ENCODE assay signal across 32 cellular contexts in genomic region chr5:22504411-22504810, GRCh38.
"Had no signal": no experiment of that assay in that cellular context is flagged by ENCODE, and none has a peak within 500 bp of the region (broad histone marks: within the 10 kb centered on the region; RNA-seq: fewer than 3 reads in every experiment).

No MANE protein-coding gene starts in this region.

- H3K4me1 Mint-ChIP-seq: immature natural killer cell; memory B cell; naive B cell; stimulated activated naive CD8-positive, alpha-beta T cell treated with anti-CD3 and anti-CD28 coated beads, Interleukin-15, amount 100 ng/mL, for 72 hours had no signal

- H3K9me3 ChIP-seq: esophagus muscularis mucosa, gastroesophageal sphincter, heart left ventricle, mucosa of descending colon, prostate gland, right atrium auricular region, suprapubic skin, transverse colon, upper lobe of right lung, uterus had no signal

- H3K4me2 ChIP-seq: smooth muscle cell had no signal

- H3K27ac ChIP-seq: dorsolateral prefrontal cortex, esophagus muscularis mucosa, foreskin keratinocyte, gastroesophageal sphincter, heart left ventricle, prostate gland, right atrium auricular region, suprapubic skin, transverse colon, upper lobe of right lung, uterus had no signal

- H3K36me3 ChIP-seq: esophagus muscularis mucosa, gastroesophageal sphincter, heart left ventricle, prostate gland, right atrium auricular region, suprapubic skin, transverse colon, upper lobe of right lung, uterus had no signal

- ATAC-seq: foreskin keratinocyte; gastroesophageal sphincter; heart left ventricle; left colon; mucosa of descending colon; natural killer cell treated with Interleukin-12 subunit alpha and Interleukin-12 subunit beta and Interleukin-15 and Interleukin-18, amount 100 ng/mL, for 72 hours; sciatic nerve; stimulated activated naive CD8-positive, alpha-beta T cell treated with anti-CD3 and anti-CD28 coated beads, Interleukin-15, amount 100 ng/mL, for 72 hours; upper lobe of right lung had no signal

- H3K27me3 Mint-ChIP-seq: memory B cell; naive B cell; natural killer cell treated with Interleukin-12 subunit alpha and Interleukin-12 subunit beta and Interleukin-15 and Interleukin-18, amount 100 ng/mL, for 72 hours; stimulated activated naive CD8-positive, alpha-beta T cell treated with anti-CD3 and anti-CD28 coated beads, Interleukin-15, amount 100 ng/mL, for 72 hours had no signal

- H3K4me3 Mint-ChIP-seq: immature natural killer cell; memory B cell; mesothelial cell of epicardium; naive B cell; natural killer cell treated with Interleukin-12 subunit alpha and Interleukin-12 subunit beta and Interleukin-15 and Interleukin-18, amount 100 ng/mL, for 72 hours; neural crest cell; stimulated activated naive CD8-positive, alpha-beta T cell treated with anti-CD3 and anti-CD28 coated beads, Interleukin-15, amount 100 ng/mL, for 72 hours had no signal

- DNase-seq: dorsolateral prefrontal cortex; effector CD4-positive, alpha-beta T cell; foreskin keratinocyte; heart left ventricle; hippocampal formation; immature natural killer cell; islet precursor cell; kidney glomerular epithelial cell; left colon; mucosa of descending colon; naive B cell; stimulated activated CD4-positive, alpha-beta T cell treated with anti-CD3 and anti-CD28 coated beads, Interleukin-12 subunit alpha, Interleukin-12 subunit beta, amount 100 ng/mL, for 4 hours; stimulated activated CD4-positive, alpha-beta T cell treated with anti-CD3 and anti-CD28 coated beads, Interleukin-1b, Interleukin-23, amount 100 ng/mL, for 48 hours; stimulated activated CD4-positive, alpha-beta T cell treated with anti-CD3 and anti-CD28 coated beads, Interleukin-4, amount 100 ng/mL, for 1 hour; stimulated activated CD8-positive, alpha-beta memory T cell treated with anti-CD3 and anti-CD28 coated beads, Interleukin-4, amount 100 ng/mL, for 48 hours; stimulated activated naive CD4-positive, alpha-beta T cell; stimulated activated naive CD8-positive, alpha-beta T cell treated with anti-CD3 and anti-CD28 coated beads, Interleukin-15, amount 100 ng/mL, for 72 hours; transverse colon; upper lobe of right lung; uterus had no signal

- H3K4me1 ChIP-seq: esophagus muscularis mucosa, gastroesophageal sphincter, heart left ventricle, prostate gland, right atrium auricular region, suprapubic skin, transverse colon, upper lobe of right lung, uterus had no signal

- H3K36me3 Mint-ChIP-seq: immature natural killer cell; memory B cell; naive B cell; natural killer cell treated with Interleukin-12 subunit alpha and Interleukin-12 subunit beta and Interleukin-15 and Interleukin-18, amount 100 ng/mL, for 72 hours had no signal

- H3K27ac Mint-ChIP-seq: immature natural killer cell; memory B cell; mesothelial cell of epicardium; naive B cell; natural killer cell treated with Interleukin-12 subunit alpha and Interleukin-12 subunit beta and Interleukin-15 and Interleukin-18, amount 100 ng/mL, for 72 hours had no signal

- H3K4me3 ChIP-seq: dorsolateral prefrontal cortex, esophagus muscularis mucosa, gastroesophageal sphincter, heart left ventricle, lung, mucosa of descending colon, prostate gland, right atrium auricular region, smooth muscle cell, suprapubic skin, transverse colon, upper lobe of right lung, uterus had no signal

- H3K27me3 ChIP-seq: dorsolateral prefrontal cortex, esophagus muscularis mucosa, foreskin keratinocyte, gastroesophageal sphincter, heart left ventricle, right atrium auricular region, suprapubic skin, transverse colon, upper lobe of right lung, uterus had no signal
